In genomic region chr1:117059678-117060440, GRCh38 we compare ENCODE assay signal across 8 cellular contexts. TPM values are rescaled to one million over a fixed set of nuclear protein-coding genes. Genes with fewer than 3 reads are reported as not detected.
DNase-seq lines count a peak whose midpoint lies in the region; ATAC-seq and TF ChIP-seq lines count a peak whose summit lies in the region.

Gene TTF2 (plus strand): TSS chr1:117060326. CDS start chr1:117060347, 21 bp downstream.

- 0 to 1% methylated on average over 22 to 30 of the region's 48 CpGs for WGBS in esophagus squamous epithelium, 2 donors

- H3K36me3 ChIP-seq in esophagus squamous epithelium, result peaks cover 0 to 17% (median 0%) of the 10 kb centered on the region in 3 donors

- intact Hi-C loops in esophagus squamous epithelium (cut with DNase I), result loop anchor here (5.0 to 10.0 kb wide), 3 partner anchors 65 to 323 kb away; partner anchors contain the start of gene TRIM45

- H3K4me1 ChIP-seq in esophagus squamous epithelium, result peaks cover 0 to 32% (median 7%) of the 10 kb centered on the region in 3 donors

- no peaks in the 10 kb centered on the region for H3K9me3 ChIP-seq in esophagus squamous epithelium

- H3K4me3 ChIP-seq in esophagus squamous epithelium, result peak within 1 kb of the TSS; percentile 84 to 89 (median 85)

- H3K36me3 Mint-ChIP-seq in activated T-cell treated with anti-CD3 and anti-CD28 coated beads, Interleukin-2, amount 50 U/mL, for 24 hours (ENCODE audit: low read depth), result peaks cover 37% of the 10 kb centered on the region

- DNase-seq in DMS79 (lab: John Stamatoyannopoulos, UW) (peak; percentile 99), KG1 (lab: John Stamatoyannopoulos, UW) (peak; percentile 96), esophagus squamous epithelium (lab: John Stamatoyannopoulos, UW) (peak; percentile 86), myocyte (ENCODE audit: low read depth) (peak; percentile 99)
- DNase-seq in activated T-cell treated with anti-CD3 and anti-CD28 coated beads, Interleukin-2, amount 50 U/mL, for 24 hours, result peak; percentile 92
- DNase-seq in stimulated activated CD8-positive, alpha-beta memory T cell treated with anti-CD3 and anti-CD28 coated beads, Interleukin-7, amount 100 ng/mL, for 4 hours (ENCODE audit: low read depth in 2 of 2), result peak; percentile 88 to 97

- H3K27me3 ChIP-seq in esophagus squamous epithelium, result no peaks in the 10 kb centered on the region

- H3K27ac Mint-ChIP-seq in activated T-cell treated with anti-CD3 and anti-CD28 coated beads, Interleukin-2, amount 50 U/mL, for 24 hours, result no peak within 1 kb of the TSS

- TF ChIP-seq POLR2A in esophagus squamous epithelium (IDR thresholded peaks at IDR 0.05), result peak in 1 of 4 donors; percentile 52

- no peak within 1 kb of the TSS for H3K4me3 Mint-ChIP-seq in activated T-cell treated with anti-CD3 and anti-CD28 coated beads, Interleukin-2, amount 50 U/mL, for 24 hours

- peak within 1 kb of the TSS; percentile 91 to 96 (median 92) for H3K27ac ChIP-seq in esophagus squamous epithelium

- no peaks in the 10 kb centered on the region for H3K27me3 Mint-ChIP-seq in activated T-cell treated with anti-CD3 and anti-CD28 coated beads, Interleukin-2, amount 50 U/mL, for 24 hours

- peaks cover 52% of the 10 kb centered on the region for H3K4me1 Mint-ChIP-seq in activated T-cell treated with anti-CD3 and anti-CD28 coated beads, Interleukin-2, amount 50 U/mL, for 24 hours (ENCODE audit: low read depth)

- ATAC-seq in GM21737 (IDR thresholded peaks at IDR 0.05; ENCODE audit: unreplicated experiment), result peak; percentile 91

- no peaks in the 10 kb centered on the region for H3K9me3 Mint-ChIP-seq in activated T-cell treated with anti-CD3 and anti-CD28 coated beads, Interleukin-2, amount 50 U/mL, for 24 hours

- peak; percentile 10 to 51 (median 38) for TF ChIP-seq CTCF in esophagus squamous epithelium (IDR thresholded peaks at IDR 0.05)

TF ChIP-seq in PFSK-1, 5 proteins besides CTCF, POLR2A, EP300 and RAD21:
- no peak for TF ChIP-seq FOXP2 (optimal IDR thresholded peaks at IDR 0.05; ENCODE audit: borderline replicate concordance, extremely low read depth, extremely low read length, insufficient read depth)
- TF ChIP-seq SIN3A (IDR thresholded peaks at IDR 0.05; ENCODE audit: borderline replicate concordance, insufficient read depth, low read length), result peak; percentile 84; the same call in 1 of the 2 replicates
- peak; percentile 51 for TF ChIP-seq POLR2AphosphoS5 (IDR thresholded peaks at IDR 0.05; ENCODE audit: low read depth, low read length)
- TF ChIP-seq TAF1 (IDR thresholded peaks at IDR 0.05; ENCODE audit: borderline replicate concordance, insufficient read depth, low read length), result peak; percentile 62
- 0 out of 4 replicates have a peak, but pooled peaks of 1 of the 2 experiments have one; percentile 34 for TF ChIP-seq REST (IDR thresholded peaks at IDR 0.05; ENCODE audit: insufficient read depth in 1 of 2, low read depth in 2 of 2, low read length in 2 of 2)

RNA-seq across cellular contexts. Expression of gene TTF2, which starts in this region (rescaled TPM):
- 11.3 TPM for polyA plus RNA-seq in PFSK-1 (2012; ENCODE audit: insufficient read length, low read depth)
- total RNA-seq in esophagus squamous epithelium (10 to 100 TPM in 3 of 4 donors, 1 to 10 TPM in 1; 7.2 to 24.2 (median 19.2) TPM), myocyte (11.6 and 11.8 TPM in 2 replicates)
- polyA plus RNA-seq in myocyte (2012), result 5.5 TPM

Comparison
In these comparisons a context has a peak if more than half of its experiments do, and no peak if none do; other contexts are left out.
1. Peak in every context shown above with its lines: DNase-seq, ATAC-seq, H3K4me3 ChIP-seq and H3K27ac ChIP-seq.